8 cellular contexts compared by ENCODE assay signal in genomic region chr6:292506-293184, GRCh38. TPM values are rescaled to one million over a fixed set of nuclear protein-coding genes. Genes with fewer than 3 reads are reported as not detected.
DNase-seq lines count a peak whose midpoint lies in the region; ATAC-seq, FAIRE-seq and TF ChIP-seq lines count a peak whose summit lies in the region.

No MANE protein-coding gene starts in this region.

- no peaks in the 10 kb centered on the region for H3K36me3 ChIP-seq in bronchial epithelial cell (ENCODE audit: control insufficient read depth, insufficient read depth, low read length)

- DNase-seq in SW480 (ENCODE audit: low spot score) (peak; percentile 59), bronchial epithelial cell (ENCODE audit: low read depth) (peak; percentile 48), left lobe of liver (ENCODE audit: low spot score) (peak; percentile 80), OCI-M2 (lab: John Stamatoyannopoulos, UW; ENCODE audit: unreplicated experiment) (no peak), hippocampal formation (lab: John Stamatoyannopoulos, UW) (no peak)
- DNase-seq in stimulated activated CD4-positive, alpha-beta T cell treated with anti-CD3 and anti-CD28 coated beads, Interleukin-4, amount 100 ng/mL, for 48 hours (ENCODE audit: low read depth in 2 of 2), result peak; percentile 58 to 65

- TF ChIP-seq CTCF in bronchial epithelial cell (IDR thresholded peaks at IDR 0.05; ENCODE audit: insufficient read depth, low read length, severe bottlenecking), result no peak

- peak overlapping the region; percentile 56 for H3K4me3 ChIP-seq in bronchial epithelial cell (ENCODE audit: low read depth, low read length)

- H3K27me3 ChIP-seq in bronchial epithelial cell (ENCODE audit: control insufficient read depth, insufficient read depth, low read length), result no peaks in the 10 kb centered on the region

- FAIRE-seq in bronchial epithelial cell (lab: Jason Lieb, UNC), result no peak

- peak; percentile 38 for ATAC-seq in GM18511 (IDR thresholded peaks at IDR 0.05; ENCODE audit: unreplicated experiment)
- ATAC-seq in HG02943 (IDR thresholded peaks at IDR 0.05; ENCODE audit: low read depth, unreplicated experiment), result peak; percentile 39
- ATAC-seq in left lobe of liver, result peak; percentile 55

RNA-seq across cellular contexts. Expression of gene DUSP22, which starts 0.4 kb away (rescaled TPM):
- total RNA-seq in bronchial epithelial cell (33.7 and 42.0 TPM in 2 replicates), left lobe of liver (15.9 TPM)

Comparison
In these comparisons a context has a peak if more than half of its experiments do, and no peak if none do; other contexts are left out.
1. DNase-seq: peak in SW480 (single experiment), bronchial epithelial cell (single experiment), left lobe of liver (single experiment) and stimulated activated CD4-positive, alpha-beta T cell treated with anti-CD3 and anti-CD28 coated beads, Interleukin-4, amount 100 ng/mL, for 48 hours (2 of 2); none in OCI-M2 (single experiment) and hippocampal formation (0 of 2).
2. Peak in every context shown above with its lines, with median percentiles within 50 percentile points of each other: ATAC-seq.